1 cellular context compared by ENCODE assay signal in genomic region chr1:38476784-38477175, GRCh38.
TF ChIP-seq lines count a peak whose summit lies in the region.

No MANE protein-coding gene starts in this region.

TF ChIP-seq in SK-N-SH, 30 proteins besides CTCF, POLR2A, EP300 and RAD21 (continued from another document):
- TF ChIP-seq, protein P1, sequence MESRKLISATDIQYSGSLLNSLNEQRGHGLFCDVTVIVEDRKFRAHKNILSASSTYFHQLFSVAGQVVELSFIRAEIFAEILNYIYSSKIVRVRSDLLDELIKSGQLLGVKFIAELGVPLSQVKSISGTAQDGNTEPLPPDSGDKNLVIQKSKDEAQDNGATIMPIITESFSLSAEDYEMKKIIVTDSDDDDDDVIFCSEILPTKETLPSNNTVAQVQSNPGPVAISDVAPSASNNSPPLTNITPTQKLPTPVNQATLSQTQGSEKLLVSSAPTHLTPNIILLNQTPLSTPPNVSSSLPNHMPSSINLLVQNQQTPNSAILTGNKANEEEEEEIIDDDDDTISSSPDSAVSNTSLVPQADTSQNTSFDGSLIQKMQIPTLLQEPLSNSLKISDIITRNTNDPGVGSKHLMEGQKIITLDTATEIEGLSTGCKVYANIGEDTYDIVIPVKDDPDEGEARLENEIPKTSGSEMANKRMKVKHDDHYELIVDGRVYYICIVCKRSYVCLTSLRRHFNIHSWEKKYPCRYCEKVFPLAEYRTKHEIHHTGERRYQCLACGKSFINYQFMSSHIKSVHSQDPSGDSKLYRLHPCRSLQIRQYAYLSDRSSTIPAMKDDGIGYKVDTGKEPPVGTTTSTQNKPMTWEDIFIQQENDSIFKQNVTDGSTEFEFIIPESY (IDR thresholded peaks at IDR 0.05; ENCODE audit: borderline replicate concordance, low read depth) = no peak
- TF ChIP-seq GATA2 (CRISPR knock-in tag; IDR thresholded peaks at IDR 0.05) (no peak), RXRA (IDR thresholded peaks at IDR 0.05; ENCODE audit: borderline replicate concordance, low read depth) (no peak), MEF2A (IDR thresholded peaks at IDR 0.05; ENCODE audit: borderline replicate concordance, low read depth) (no peak), EZH2phosphoT487 (IDR thresholded peaks at IDR 0.05; ENCODE audit: borderline replicate concordance, low read depth) (no peak), GABPA (IDR thresholded peaks at IDR 0.05; ENCODE audit: low read depth) (no peak), MXI1 (IDR thresholded peaks at IDR 0.05; ENCODE audit: low read depth, low read length) (no peak), ELF1 (IDR thresholded peaks at IDR 0.05) (no peak), SMC3 (IDR thresholded peaks at IDR 0.05; ENCODE audit: low read depth, low read length) (no peak)
- TF ChIP-seq, protein P2, sequence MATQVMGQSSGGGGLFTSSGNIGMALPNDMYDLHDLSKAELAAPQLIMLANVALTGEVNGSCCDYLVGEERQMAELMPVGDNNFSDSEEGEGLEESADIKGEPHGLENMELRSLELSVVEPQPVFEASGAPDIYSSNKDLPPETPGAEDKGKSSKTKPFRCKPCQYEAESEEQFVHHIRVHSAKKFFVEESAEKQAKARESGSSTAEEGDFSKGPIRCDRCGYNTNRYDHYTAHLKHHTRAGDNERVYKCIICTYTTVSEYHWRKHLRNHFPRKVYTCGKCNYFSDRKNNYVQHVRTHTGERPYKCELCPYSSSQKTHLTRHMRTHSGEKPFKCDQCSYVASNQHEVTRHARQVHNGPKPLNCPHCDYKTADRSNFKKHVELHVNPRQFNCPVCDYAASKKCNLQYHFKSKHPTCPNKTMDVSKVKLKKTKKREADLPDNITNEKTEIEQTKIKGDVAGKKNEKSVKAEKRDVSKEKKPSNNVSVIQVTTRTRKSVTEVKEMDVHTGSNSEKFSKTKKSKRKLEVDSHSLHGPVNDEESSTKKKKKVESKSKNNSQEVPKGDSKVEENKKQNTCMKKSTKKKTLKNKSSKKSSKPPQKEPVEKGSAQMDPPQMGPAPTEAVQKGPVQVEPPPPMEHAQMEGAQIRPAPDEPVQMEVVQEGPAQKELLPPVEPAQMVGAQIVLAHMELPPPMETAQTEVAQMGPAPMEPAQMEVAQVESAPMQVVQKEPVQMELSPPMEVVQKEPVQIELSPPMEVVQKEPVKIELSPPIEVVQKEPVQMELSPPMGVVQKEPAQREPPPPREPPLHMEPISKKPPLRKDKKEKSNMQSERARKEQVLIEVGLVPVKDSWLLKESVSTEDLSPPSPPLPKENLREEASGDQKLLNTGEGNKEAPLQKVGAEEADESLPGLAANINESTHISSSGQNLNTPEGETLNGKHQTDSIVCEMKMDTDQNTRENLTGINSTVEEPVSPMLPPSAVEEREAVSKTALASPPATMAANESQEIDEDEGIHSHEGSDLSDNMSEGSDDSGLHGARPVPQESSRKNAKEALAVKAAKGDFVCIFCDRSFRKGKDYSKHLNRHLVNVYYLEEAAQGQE (IDR thresholded peaks at IDR 0.05; ENCODE audit: low read depth, low read length) = no peak
- TF ChIP-seq, protein P3, sequence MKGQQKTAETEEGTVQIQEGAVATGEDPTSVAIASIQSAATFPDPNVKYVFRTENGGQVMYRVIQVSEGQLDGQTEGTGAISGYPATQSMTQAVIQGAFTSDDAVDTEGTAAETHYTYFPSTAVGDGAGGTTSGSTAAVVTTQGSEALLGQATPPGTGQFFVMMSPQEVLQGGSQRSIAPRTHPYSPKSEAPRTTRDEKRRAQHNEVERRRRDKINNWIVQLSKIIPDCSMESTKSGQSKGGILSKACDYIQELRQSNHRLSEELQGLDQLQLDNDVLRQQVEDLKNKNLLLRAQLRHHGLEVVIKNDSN (IDR thresholded peaks at IDR 0.05; ENCODE audit: borderline replicate concordance, low read depth) = no peak
- TF ChIP-seq, protein P4, sequence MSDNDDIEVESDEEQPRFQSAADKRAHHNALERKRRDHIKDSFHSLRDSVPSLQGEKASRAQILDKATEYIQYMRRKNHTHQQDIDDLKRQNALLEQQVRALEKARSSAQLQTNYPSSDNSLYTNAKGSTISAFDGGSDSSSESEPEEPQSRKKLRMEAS (IDR thresholded peaks at IDR 0.05; ENCODE audit: low read depth) = no peak
